Comparison of ENCODE assay signal across 8 cellular contexts in genomic region chr12:1830981-1831930, GRCh38. TPM values are rescaled to one million over a fixed set of nuclear protein-coding genes. Genes with fewer than 3 reads are reported as not detected.
A peak's percentile ranks its signal among the peaks of the same experiment; 100 is the strongest.
DNase-seq lines count a peak whose midpoint lies in the region; ATAC-seq and TF ChIP-seq lines count a peak whose summit lies in the region.

No MANE protein-coding gene starts in this region.

- intact Hi-C loops in heart left ventricle (cut with DNase I) = no loop called here
- intact Hi-C loops in sciatic nerve (cut with DNase I) = no loop called here

- TF ChIP-seq CTCF in HFF-Myc (IDR thresholded peaks at IDR 0.05; ENCODE audit: low read depth, low read length, missing control alignments) = no peak
- no peak for TF ChIP-seq CTCF in VCaP (conservative IDR thresholded peaks at IDR 0.05)
- TF ChIP-seq CTCF in heart left ventricle (IDR thresholded peaks at IDR 0.05) = no peak

- H3K27ac ChIP-seq in VCaP (peak overlapping the region; percentile 98), heart left ventricle (no peak overlapping the region)

- no peaks in the 10 kb centered on the region for H3K9me3 ChIP-seq in heart left ventricle

- H3K36me3 ChIP-seq in heart left ventricle = no peaks in the 10 kb centered on the region

- H3K4me1 ChIP-seq in heart left ventricle = peaks cover 0 to 3% (median 0%) of the 10 kb centered on the region in 12 donors

- TF ChIP-seq POLR2A in heart left ventricle (IDR thresholded peaks at IDR 0.05) = no peak

- WGBS in heart left ventricle, 4 donors = 8 to 11% (median 10%) methylated on average over 23 to 34 of the region's 34 CpGs

- H3K4me3 ChIP-seq in HFF-Myc (replicated peaks; ENCODE audit: low read depth, low read length) (no peak overlapping the region), heart left ventricle (no peak overlapping the region)

- ATAC-seq in heart left ventricle (peak; percentile 70 to 89 (median 78)), sciatic nerve (peak; percentile 60), HG02588 (IDR thresholded peaks at IDR 0.05; ENCODE audit: unreplicated experiment) (no peak), HG03432 (IDR thresholded peaks at IDR 0.05; ENCODE audit: unreplicated experiment) (no peak)

- DNase-seq in HFF-Myc (ENCODE audit: extremely low read depth, low read depth) (peak; percentile 9), heart left ventricle (peak; percentile 58 to 74 (median 63)), sciatic nerve (ENCODE audit: low spot score) (no peak), inferior parietal cortex (ENCODE audit: extremely low spot score) (no peak)
- DNase-seq in stimulated activated CD4-positive, alpha-beta T cell treated with anti-CD3 and anti-CD28 coated beads, Interleukin-1b, Interleukin-23, amount 100 ng/mL, for 48 hours = no peak

- peaks cover 0 to 55% (median 15%) of the 10 kb centered on the region in 9 donors for H3K27me3 ChIP-seq in heart left ventricle

RNA-seq across cellular contexts. Expression of gene LRTM2, which starts 10.9 kb away (rescaled TPM):
- total RNA-seq in heart left ventricle (not detected), sciatic nerve (not detected)
- polyA plus RNA-seq in heart left ventricle = not detected

Comparison
In these comparisons a context has a peak if more than half of its experiments do, and no peak if none do; other contexts are left out.
1. DNase-seq: peak in HFF-Myc (single experiment) and heart left ventricle (5 of 5); none in sciatic nerve (single experiment), inferior parietal cortex (single experiment) and stimulated activated CD4-positive, alpha-beta T cell treated with anti-CD3 and anti-CD28 coated beads, Interleukin-1b, Interleukin-23, amount 100 ng/mL, for 48 hours (single experiment).
2. ATAC-seq: peak in heart left ventricle (4 of 4) and sciatic nerve (single experiment); none in HG02588 (single experiment) and HG03432 (single experiment).